Comparison of ENCODE assay signal across 22 cellular contexts in genomic region chr2:105194022-105194681, GRCh38. TPM values are rescaled to one million over a fixed set of nuclear protein-coding genes. Genes with fewer than 3 reads are reported as not detected.
"Had no signal": no experiment of that assay in that cellular context is flagged by ENCODE, and none has a peak within 500 bp of the region (broad histone marks: within the 10 kb centered on the region; RNA-seq: fewer than 3 reads in every experiment).

No MANE protein-coding gene starts in this region.

- H3K4me3 ChIP-seq: body of pancreas, heart left ventricle, left lung, right lobe of liver, smooth muscle cell, suprapubic skin had no signal

- H3K27ac Mint-ChIP-seq: activated naive CD4-positive, alpha-beta T cell treated with anti-CD3 and anti-CD28 coated beads, Interleukin-2, amount 50 U/mL, for 72 hours had no signal

- H3K36me3 ChIP-seq: heart left ventricle, left lung, right lobe of liver, suprapubic skin had no signal

- H3K4me1 ChIP-seq: body of pancreas, heart left ventricle, left lung, right lobe of liver, suprapubic skin had no signal

- H3K4me3 Mint-ChIP-seq: central memory CD8-positive, alpha-beta T cell had no signal

- H3K27ac ChIP-seq: body of pancreas, epithelial cell of prostate, heart left ventricle, left lung, right lobe of liver, suprapubic skin had no signal

- DNase-seq: activated CD4-positive, alpha-beta T cell treated with anti-CD3 and anti-CD28 coated beads, Interleukin-2, amount 50 U/mL, for 1 hour; activated effector memory CD4-positive, alpha-beta T cell treated with anti-CD3 and anti-CD28 coated beads, Interleukin-2, amount 50 U/mL, for 16 hours; activated T-cell treated with anti-CD3 and anti-CD28 coated beads, Interleukin-2, amount 50 U/mL, for 1 hour; body of pancreas; cortex of kidney; effector memory CD4-positive, alpha-beta T cell; heart left ventricle; islet precursor cell; left lung; mammary epithelial cell; naive B cell; right lobe of liver; stimulated activated CD4-positive, alpha-beta T cell treated with anti-CD3 and anti-CD28 coated beads, Interleukin-4, amount 100 ng/mL, for 4 hours; stimulated activated naive CD8-positive, alpha-beta T cell treated with anti-CD3 and anti-CD28 coated beads, Interleukin-15, Interleukin-2, amounts not matched to agents 100 U/mL and 50 U/mL, for 24 hours; T-helper 9 cell; trophoblast cell had no signal

- H3K9me3 ChIP-seq: body of pancreas, heart left ventricle, right lobe of liver, suprapubic skin had no signal

- H3K9me3 Mint-ChIP-seq: central memory CD8-positive, alpha-beta T cell had no signal

- H3K27me3 ChIP-seq: body of pancreas, right lobe of liver had no signal

- H3K4me2 ChIP-seq: smooth muscle cell had no signal

- H3K4me1 Mint-ChIP-seq: central memory CD8-positive, alpha-beta T cell; naive B cell had no signal

- ATAC-seq: activated naive CD4-positive, alpha-beta T cell treated with anti-CD3 and anti-CD28 coated beads, Interleukin-2, amount 50 U/mL, for 72 hours; body of pancreas; heart left ventricle; left lung; right lobe of liver; stimulated activated naive CD8-positive, alpha-beta T cell treated with anti-CD3 and anti-CD28 coated beads, Interleukin-15, Interleukin-2, amounts not matched to agents 100 U/mL and 50 U/mL, for 24 hours had no signal

RNA-seq across cellular contexts. Expression of gene GPR45, which starts 47.4 kb away (rescaled TPM):
- total RNA-seq: activated naive CD4-positive, alpha-beta T cell treated with anti-CD3 and anti-CD28 coated beads, Interleukin-2, amount 50 U/mL, for 72 hours; body of pancreas; heart left ventricle; left lung; mammary epithelial cell; posterior vena cava; right lobe of liver; smooth muscle cell; suprapubic skin had no signal
